Comparison of ENCODE assay signal across 16 cellular contexts in the genomic region with DNA sequence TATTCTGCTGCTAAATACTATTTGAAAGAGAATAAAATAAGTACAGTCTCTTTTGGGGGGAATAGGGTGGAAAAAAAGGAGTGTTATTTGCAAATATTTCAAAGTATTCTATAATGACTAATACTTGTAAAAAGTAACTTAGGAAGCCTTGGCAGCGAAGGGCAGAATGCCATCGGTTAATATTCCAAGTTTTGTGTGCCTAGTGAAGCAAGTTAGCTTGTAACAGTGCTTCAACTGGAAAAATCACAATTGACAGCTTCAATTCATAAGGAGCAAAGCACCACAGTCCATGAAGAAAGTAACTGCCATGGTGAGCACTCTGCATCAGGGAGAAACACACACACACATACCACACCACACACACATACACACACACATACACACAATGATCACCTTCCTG.
A peak's percentile ranks its signal among the peaks of the same experiment; 100 is the strongest.
DNase-seq lines count a peak whose midpoint lies in the region; ATAC-seq, FAIRE-seq and TF ChIP-seq lines count a peak whose summit lies in the region.
"Had no signal": no experiment of that assay in that cellular context is flagged by ENCODE, and none has a peak within 500 bp of the region (broad histone marks: within the 10 kb centered on the region; RNA-seq: fewer than 3 reads in every experiment).

No MANE protein-coding gene starts in this region.

- H3K27me3 ChIP-seq in SK-N-SH (ENCODE audit: insufficient read depth), result no peaks in the 10 kb centered on the region
- H3K27me3 ChIP-seq in H1 (replicated peaks in 1 of 4; ENCODE audit: control insufficient read depth in 3 of 4, extremely low read depth in 1 of 4, insufficient read depth in 3 of 4, low read length in 3 of 4), result no peaks in the 10 kb centered on the region
- H3K27me3 ChIP-seq: BLaER1 treated with 17β-estradiol and CSF1 and Interleukin-3, amounts not matched to agents 10 nM and 100 nM had no signal

- H3K9me3 ChIP-seq in SK-N-SH (no peaks in the 10 kb centered on the region), H1 (ENCODE audit: insufficient read depth in 2 of 2, low read depth in 1 of 2, low read length in 1 of 2) (no peaks in the 10 kb centered on the region)
- H3K9me3 ChIP-seq: BLaER1 treated with 17β-estradiol and CSF1 and Interleukin-3, amounts not matched to agents 10 nM and 100 nM; HAP-1 had no signal

- H3K4me1 Mint-ChIP-seq in activated CD4-positive, alpha-beta memory T cell treated with anti-CD3 and anti-CD28 coated beads, Interleukin-2, amount 10 ng/mL, durations not matched to agents 7 days and 5 days, result no peaks in the 10 kb centered on the region
- H3K4me1 Mint-ChIP-seq: CD4-positive, CD25-positive, alpha-beta regulatory T cell; IgD-negative memory B cell had no signal

- no peak overlapping the region for H3K14ac ChIP-seq in H1 (ENCODE audit: insufficient read length)

- peak overlapping the region; percentile 68; the same call in 1 of the 2 replicates for H2BK5ac ChIP-seq in H1 (ENCODE audit: low read depth, low read length)

- H3K27ac ChIP-seq in SK-N-SH (ENCODE audit: low read depth in 2 of 2, low read length in 1 of 2), result no peak overlapping the region
- no peak overlapping the region for H3K27ac ChIP-seq in H1 (ENCODE audit: low read depth, low read length)
- H3K27ac ChIP-seq: 22Rv1; BLaER1 treated with 17β-estradiol and CSF1 and Interleukin-3, amounts not matched to agents 10 nM and 100 nM; HL-60 had no signal

- H4K20me1 ChIP-seq in SK-N-SH (ENCODE audit: insufficient read depth) (no peaks in the 10 kb centered on the region), H1 (replicated peaks in 1 of 2; ENCODE audit: control insufficient read depth in 1 of 2, insufficient read depth in 2 of 2, low read length in 2 of 2) (no peaks in the 10 kb centered on the region)
- H4K20me1 ChIP-seq: BLaER1 treated with 17β-estradiol and CSF1 and Interleukin-3, amounts not matched to agents 10 nM and 100 nM had no signal

- H2BK12ac ChIP-seq in H1 (ENCODE audit: low read depth, low read length), result peak overlapping the region; percentile 32; the same call in 1 of the 2 replicates

- peaks cover 2% of the 10 kb centered on the region for H3K9me3 Mint-ChIP-seq in activated CD4-positive, alpha-beta memory T cell treated with anti-CD3 and anti-CD28 coated beads, Interleukin-2, amount 10 ng/mL, durations not matched to agents 7 days and 5 days

- TF ChIP-seq CTCF in SK-N-SH (IDR thresholded peaks at IDR 0.05) (no peak), H1 (IDR thresholded peaks at IDR 0.05; ENCODE audit: control extremely low read depth in 1 of 3, insufficient read depth in 1 of 3, low read depth in 1 of 3, low read length in 3 of 3) (no peak)

- no peak for TF ChIP-seq POLR2A in H1 (IDR thresholded peaks at IDR 0.05; ENCODE audit: control extremely low read depth in 1 of 2, low read depth in 2 of 2, low read length in 2 of 2)

- no peak for ATAC-seq in SK-N-SH treated with all-trans-retinoic acid at 6 μM for 48 hours
- ATAC-seq in GM18519 (IDR thresholded peaks at IDR 0.05; ENCODE audit: low FRiP score, unreplicated experiment), result no peak

- H3K4ac ChIP-seq in H1 (replicated peaks; ENCODE audit: insufficient read length, low read depth, low read length), result peak overlapping the region; percentile 72

- H3K4me3 Mint-ChIP-seq in activated CD4-positive, alpha-beta memory T cell treated with anti-CD3 and anti-CD28 coated beads, Interleukin-2, amount 10 ng/mL, durations not matched to agents 7 days and 5 days, result no peak overlapping the region
- H3K4me3 Mint-ChIP-seq: CD4-positive, CD25-positive, alpha-beta regulatory T cell; IgD-negative memory B cell had no signal

- peak overlapping the region; percentile 93 for H2BK120ac ChIP-seq in H1 (replicated peaks; ENCODE audit: low read depth, low read length)

- POLR2A ChIA-PET in SK-N-SH (lab: Yijun Ruan, JAX), result no interaction called here
- POLR2A ChIA-PET in H1 (lab: Charles Lee; ENCODE audit: partially characterized antibody), result no interaction called here
- POLR2A ChIA-PET in activated CD4-positive, alpha-beta memory T cell treated with anti-CD3 and anti-CD28 coated beads, Interleukin-2, amount 10 ng/mL, durations not matched to agents 7 days and 5 days (lab: Charles Lee), result no interaction called here

- H3K27me3 Mint-ChIP-seq in activated CD4-positive, alpha-beta memory T cell treated with anti-CD3 and anti-CD28 coated beads, Interleukin-2, amount 10 ng/mL, durations not matched to agents 7 days and 5 days, result no peaks in the 10 kb centered on the region
- H3K27me3 Mint-ChIP-seq: CD4-positive, CD25-positive, alpha-beta regulatory T cell; IgD-negative memory B cell had no signal

- peaks cover 3% of the 10 kb centered on the region for H3F3A ChIP-seq in SK-N-SH (replicated peaks; ENCODE audit: insufficient read depth)

- H3K36me3 Mint-ChIP-seq in activated CD4-positive, alpha-beta memory T cell treated with anti-CD3 and anti-CD28 coated beads, Interleukin-2, amount 10 ng/mL, durations not matched to agents 7 days and 5 days (ENCODE audit: low read depth), result no peaks in the 10 kb centered on the region
- H3K36me3 Mint-ChIP-seq: CD4-positive, CD25-positive, alpha-beta regulatory T cell; IgD-negative memory B cell had no signal

- H4K5ac ChIP-seq in H1 (ENCODE audit: insufficient read length, low read depth, low read length), result peak overlapping the region; percentile 50

- peak overlapping the region; percentile 73; the same call in 1 of the 2 replicates for H3K18ac ChIP-seq in H1 (ENCODE audit: extremely low read depth, low read length)

- H3K4me2 ChIP-seq in SK-N-SH, result peak overlapping the region; percentile 28
- H3K4me2 ChIP-seq in H1 (ENCODE audit: insufficient read depth in 1 of 2, low read depth in 2 of 2, low read length in 2 of 2), result peak overlapping the region; percentile 23 to 49; a peak in 2 of 4 replicates
- H3K4me2 ChIP-seq: BLaER1 treated with 17β-estradiol and CSF1 and Interleukin-3, amounts not matched to agents 10 nM and 100 nM had no signal

- H3K23ac ChIP-seq in H1 (ENCODE audit: insufficient read length), result no peak overlapping the region

- H3K79me2 ChIP-seq in SK-N-SH (ENCODE audit: insufficient read depth) (no peaks in the 10 kb centered on the region), H1 (ENCODE audit: control insufficient read depth in 1 of 2, insufficient read depth in 2 of 2, low read length in 2 of 2) (no peaks in the 10 kb centered on the region)

- WGBS in SK-N-SH (ENCODE audit: low lambda C conversion rate), result 47% methylated on average over 2 of the region's 2 CpGs
- WGBS in H1 (ENCODE audit: extremely low coverage in 1 of 2, insufficient coverage in 1 of 2, insufficient read length in 1 of 2, insufficient replicate concordance in 2 of 2, low coverage in 1 of 2, low lambda C conversion rate in 2 of 2, missing lambda C conversion rate in 1 of 2), 2 experiments, result 49% methylated on average over 2 of the region's 2 CpGs; no CpG with 5 or more reads in 1 of the 2 experiments

- no peak overlapping the region for H2BK15ac ChIP-seq in H1 (ENCODE audit: low read length)

- no peak overlapping the region for H2AFZ ChIP-seq in SK-N-SH (ENCODE audit: low read depth)
- H2AFZ ChIP-seq in H1 (ENCODE audit: low read length), result no peak overlapping the region

- H3K9me2 ChIP-seq in SK-N-SH, result no peaks in the 10 kb centered on the region

- H3K27ac Mint-ChIP-seq in activated CD4-positive, alpha-beta memory T cell treated with anti-CD3 and anti-CD28 coated beads, Interleukin-2, amount 10 ng/mL, durations not matched to agents 7 days and 5 days, result no peak overlapping the region
- H3K27ac Mint-ChIP-seq: CD4-positive, CD25-positive, alpha-beta regulatory T cell; IgD-negative memory B cell had no signal

- TF ChIP-seq EP300 in SK-N-SH (IDR thresholded peaks at IDR 0.05; ENCODE audit: borderline replicate concordance in 1 of 2, low read depth in 1 of 2, low read length in 1 of 2) (no peak), H1 (IDR thresholded peaks at IDR 0.05; ENCODE audit: borderline replicate concordance in 1 of 2, low read depth in 2 of 2, low read length in 2 of 2) (no peak)

- peak overlapping the region; percentile 77; the same call in 1 of the 2 replicates for H2BK20ac ChIP-seq in H1 (ENCODE audit: low read length)

- no peak overlapping the region for H4K91ac ChIP-seq in H1 (replicated peaks; ENCODE audit: insufficient read length, low read length)

- H3K4me1 ChIP-seq in SK-N-SH (ENCODE audit: control insufficient read depth in 1 of 2, insufficient read depth in 2 of 2, low read depth in 1 of 2, low read length in 1 of 2) (peaks cover 0 to 6% of the 10 kb centered on the region in 2 experiments; a peak in 1 of 4 replicates), H1 (replicated peaks in 1 of 4; ENCODE audit: control insufficient read depth in 3 of 4, insufficient read depth in 4 of 4, low read length in 3 of 4) (peaks cover 0 to 15% (median 9%) of the 10 kb centered on the region in 4 experiments; a peak in 4 of 7 replicates)
- H3K4me1 ChIP-seq: HAP-1 had no signal

- no peaks in the 10 kb centered on the region for H3K79me1 ChIP-seq in H1 (ENCODE audit: low read depth, low read length)

- H3K23me2 ChIP-seq in H1 (ENCODE audit: low read depth, low read length), result no peaks in the 10 kb centered on the region

- CTCF ChIA-PET in SK-N-SH (lab: Yijun Ruan, JAX) (interaction anchor here (1.3 kb wide), 1 partner anchor 1827 kb away, joined by 4 read pairs; no protein-coding TSS in a partner anchor), H1 (lab: Charles Lee; ENCODE audit: partially characterized antibody) (interaction anchor here (1.1 kb wide), 1 partner anchor 14 kb away, joined by 3 read pairs; no protein-coding TSS in a partner anchor)
- CTCF ChIA-PET in activated CD4-positive, alpha-beta memory T cell treated with anti-CD3 and anti-CD28 coated beads, Interleukin-2, amount 10 ng/mL, durations not matched to agents 7 days and 5 days (lab: Charles Lee), result no interaction called here

- H3K9ac ChIP-seq in SK-N-SH, result no peak overlapping the region
- H3K9ac ChIP-seq in H1 (replicated peaks in 1 of 4; ENCODE audit: extremely low read depth in 1 of 4, low read depth in 3 of 4, low read length in 3 of 4), result no peak overlapping the region
- H3K9ac ChIP-seq: BLaER1 treated with 17β-estradiol and CSF1 and Interleukin-3, amounts not matched to agents 10 nM and 100 nM had no signal

- no peak overlapping the region for H3K4me3 ChIP-seq in SK-N-SH (ENCODE audit: low read depth in 2 of 2, low read length in 1 of 2)
- H3K4me3 ChIP-seq in H1 (ENCODE audit: extremely low read depth in 1 of 4, insufficient read depth in 2 of 4, low read depth in 3 of 4, low read length in 4 of 4), result peak overlapping the region in 1 of 4 experiments; percentile 8; a peak in 1 of 8 replicates
- H3K4me3 ChIP-seq: BLaER1 treated with 17β-estradiol and CSF1 and Interleukin-3, amounts not matched to agents 10 nM and 100 nM; HAP-1 had no signal

- no peak overlapping the region for H4K8ac ChIP-seq in H1 (ENCODE audit: extremely low read depth, insufficient read depth, low read length)

- DNase-seq in SK-N-SH (no peak), T1000 (lab: John Stamatoyannopoulos, UW) (peak; percentile 1), H1 (ENCODE audit: low read depth in 1 of 2, low spot score in 2 of 2) (no peak), retina (peak; percentile 40), COLO829 (ENCODE audit: low spot score) (no peak)
- DNase-seq in activated CD4-positive, alpha-beta memory T cell treated with anti-CD3 and anti-CD28 coated beads, Interleukin-2, amount 10 ng/mL, durations not matched to agents 7 days and 5 days, result no peak
- DNase-seq: Calu3; CD4-positive, CD25-positive, alpha-beta regulatory T cell; DMS 273 treated with DMSO at 0.1 percent for 48 hours had no signal

- H3K36me3 ChIP-seq in SK-N-SH (replicated peaks in 1 of 2; ENCODE audit: control insufficient read depth in 1 of 2, insufficient read depth in 2 of 2, low read length in 1 of 2) (no peaks in the 10 kb centered on the region), H1 (ENCODE audit: control insufficient read depth in 2 of 4, insufficient read depth in 4 of 4, low read length in 3 of 4) (no peaks in the 10 kb centered on the region)
- H3K36me3 ChIP-seq: BLaER1 treated with 17β-estradiol and CSF1 and Interleukin-3, amounts not matched to agents 10 nM and 100 nM; HAP-1 had no signal

- no peak overlapping the region for H2AK5ac ChIP-seq in H1 (ENCODE audit: low read depth, low read length)

- TF ChIP-seq RAD21 in SK-N-SH (IDR thresholded peaks at IDR 0.05; ENCODE audit: low read length), result no peak
- TF ChIP-seq RAD21 in H1 (IDR thresholded peaks at IDR 0.05 in 1 of 2, conservative IDR thresholded peaks at IDR 0.05 in 1 of 2; ENCODE audit: low read depth in 2 of 2, low read length in 2 of 2), result no peak

- H3K56ac ChIP-seq in H1 (replicated peaks; ENCODE audit: insufficient read length, low read depth, low read length), result peak overlapping the region; percentile 18

- FAIRE-seq in H1 (lab: Jason Lieb, UNC), result no peak

Comparison
In these comparisons a context has a peak if more than half of its experiments do, and no peak if none do; other contexts are left out.
1. DNase-seq: peak in T1000 (single experiment) and retina (single experiment); none in SK-N-SH (single experiment), H1 (0 of 2), activated CD4-positive, alpha-beta memory T cell treated with anti-CD3 and anti-CD28 coated beads, Interleukin-2, amount 10 ng/mL, durations not matched to agents 7 days and 5 days (single experiment) and COLO829 (single experiment).
2. Of the 17 proteins assayed by ChIP-seq in both H1 and SK-N-SH: peak only in H1: TEAD4; only in SK-N-SH: none; in both: none; in neither: 16.